Comparison of ENCODE assay signal across 15 cellular contexts in genomic region chr1:154263465-154264332, GRCh38. TPM values are rescaled to one million over a fixed set of nuclear protein-coding genes. Genes with fewer than 3 reads are reported as not detected.
DNase-seq lines count a peak whose midpoint lies in the region; ATAC-seq and TF ChIP-seq lines count a peak whose summit lies in the region.
"Had no signal": no experiment of that assay in that cellular context is flagged by ENCODE, and none has a peak within 500 bp of the region (broad histone marks: within the 10 kb centered on the region; RNA-seq: fewer than 3 reads in every experiment).

No MANE protein-coding gene starts in this region.

- peak overlapping the region; percentile 79 for H3K27ac ChIP-seq in CD4-positive, CD25-positive, alpha-beta regulatory T cell (ENCODE audit: insufficient read depth, low read length, poor library complexity, severe bottlenecking)
- H3K27ac ChIP-seq in GM23248 (peak overlapping the region; percentile 46), colonic mucosa (no peak overlapping the region)
- H3K27ac ChIP-seq: C4-2B, sigmoid colon had no signal

- peak overlapping the region; percentile 77 to 88 (median 81) for H3K27ac Mint-ChIP-seq in CD4-positive, CD25-positive, alpha-beta regulatory T cell
- H3K27ac Mint-ChIP-seq in activated naive CD8-positive, alpha-beta T cell, result peak overlapping the region; percentile 94
- H3K27ac Mint-ChIP-seq in memory B cell, result peak overlapping the region; percentile 85

- no peak for TF ChIP-seq CTCF in colonic mucosa (IDR thresholded peaks at IDR 0.05)

- H3K79me2 ChIP-seq in GM23248 (ENCODE audit: insufficient read depth), result peaks cover 61% of the 10 kb centered on the region

- H3K4me3 Mint-ChIP-seq in CD4-positive, CD25-positive, alpha-beta regulatory T cell, result peak overlapping the region in 1 of 4 donors; percentile 7
- peak overlapping the region; percentile 35 for H3K4me3 Mint-ChIP-seq in activated naive CD8-positive, alpha-beta T cell
- H3K4me3 Mint-ChIP-seq in memory B cell, result no peak overlapping the region
- H3K4me3 Mint-ChIP-seq: nephron had no signal

- H3K9ac ChIP-seq in GM23248, result no peak overlapping the region
- no peak overlapping the region for H3K9ac ChIP-seq in colonic mucosa (ENCODE audit: low read depth in 2 of 2, low read length in 2 of 2)

- H3K27me3 ChIP-seq in CD4-positive, CD25-positive, alpha-beta regulatory T cell (ENCODE audit: control insufficient read depth, insufficient read depth, low read length), result no peaks in the 10 kb centered on the region
- H3K27me3 ChIP-seq in GM23248 (replicated peaks; ENCODE audit: insufficient read depth) (no peaks in the 10 kb centered on the region), colonic mucosa (no peaks in the 10 kb centered on the region)
- H3K27me3 ChIP-seq: sigmoid colon, stomach had no signal

- H3K4me3 ChIP-seq in CD4-positive, CD25-positive, alpha-beta regulatory T cell (ENCODE audit: low read depth, low read length), result no peak overlapping the region
- H3K4me3 ChIP-seq in GM23248 (no peak overlapping the region), colonic mucosa (no peak overlapping the region)
- H3K4me3 ChIP-seq: sigmoid colon, stomach had no signal

- intact Hi-C loops in colonic mucosa (cut with DNase I), result loop anchor here (10.0 kb wide), 1 partner anchor 69 kb away; the partner anchor contains the start of gene TPM3

- H3K27me3 Mint-ChIP-seq in CD4-positive, CD25-positive, alpha-beta regulatory T cell, result no peaks in the 10 kb centered on the region
- H3K27me3 Mint-ChIP-seq in activated naive CD8-positive, alpha-beta T cell, result no peaks in the 10 kb centered on the region
- H3K27me3 Mint-ChIP-seq in memory B cell, result no peaks in the 10 kb centered on the region

- no peaks in the 10 kb centered on the region for H3K9me3 ChIP-seq in CD4-positive, CD25-positive, alpha-beta regulatory T cell (ENCODE audit: control insufficient read depth in 2 of 2, low read length in 2 of 2)
- H3K9me3 ChIP-seq in GM23248 (ENCODE audit: low read depth) (no peaks in the 10 kb centered on the region), colonic mucosa (no peaks in the 10 kb centered on the region)
- H3K9me3 ChIP-seq: sigmoid colon, stomach had no signal

- H3K36me3 ChIP-seq in CD4-positive, CD25-positive, alpha-beta regulatory T cell (ENCODE audit: control insufficient read depth, insufficient read depth, low read length), result peaks cover 68% of the 10 kb centered on the region
- H3K36me3 ChIP-seq in GM23248 (ENCODE audit: low read depth) (peaks cover 75% of the 10 kb centered on the region), colonic mucosa (peaks cover 13% of the 10 kb centered on the region)

- no peak overlapping the region for H2AFZ ChIP-seq in GM23248

- peaks cover 16 to 43% (median 31%) of the 10 kb centered on the region in 4 donors for H3K4me1 Mint-ChIP-seq in CD4-positive, CD25-positive, alpha-beta regulatory T cell
- peaks cover 50% of the 10 kb centered on the region for H3K4me1 Mint-ChIP-seq in activated naive CD8-positive, alpha-beta T cell (ENCODE audit: low read depth)
- H3K4me1 Mint-ChIP-seq in memory B cell, result no peaks in the 10 kb centered on the region
- H3K4me1 Mint-ChIP-seq: nephron had no signal

- H4K20me1 ChIP-seq in GM23248 (ENCODE audit: insufficient read depth), result 0 out of 2 replicates have a peak, but pooled peaks cover 3% of the 10 kb centered on the region

- peaks cover 26% of the 10 kb centered on the region for H3K4me1 ChIP-seq in CD4-positive, CD25-positive, alpha-beta regulatory T cell (ENCODE audit: control insufficient read depth, insufficient read depth, low read length, poor library complexity, severe bottlenecking)
- H3K4me1 ChIP-seq in GM23248 (ENCODE audit: insufficient read depth) (no peaks in the 10 kb centered on the region), colonic mucosa (no peaks in the 10 kb centered on the region)
- H3K4me1 ChIP-seq: sigmoid colon had no signal

- peaks cover 15% of the 10 kb centered on the region for H3F3A ChIP-seq in GM23248 (ENCODE audit: insufficient read depth)

- no peak for DNase-seq in CD4-positive, CD25-positive, alpha-beta regulatory T cell
- peak; percentile 24 for DNase-seq in GM23248
- no peak for DNase-seq in memory B cell (ENCODE audit: low spot score in 2 of 2)
- no peak for DNase-seq in colonic mucosa
- DNase-seq in activated CD4-positive, CD25-positive, alpha-beta regulatory T cell treated with anti-CD3 and anti-CD28 coated beads, Interleukin-2, amount 50 U/mL, for 72 hours, result no peak
- DNase-seq in anterior cingulate cortex (lab: John Stamatoyannopoulos, UW), result no peak
- no peak for DNase-seq in Ammon's horn (ENCODE audit: low spot score)
- DNase-seq: NCI-H1694 treated with DMSO at 0.1 percent for 48 hours, sigmoid colon, stomach had no signal

- ATAC-seq in CD4-positive, CD25-positive, alpha-beta regulatory T cell (ENCODE audit: low read depth in 2 of 2), result no peak
- no peak for ATAC-seq in memory B cell (ENCODE audit: low read depth)

- H3K36me3 Mint-ChIP-seq in CD4-positive, CD25-positive, alpha-beta regulatory T cell, result peaks cover 40% of the 10 kb centered on the region
- peaks cover 21% of the 10 kb centered on the region for H3K36me3 Mint-ChIP-seq in activated naive CD8-positive, alpha-beta T cell
- H3K36me3 Mint-ChIP-seq in memory B cell, result peaks cover 34% of the 10 kb centered on the region

- no peak overlapping the region for H3K4me2 ChIP-seq in GM23248 (ENCODE audit: unreplicated experiment)

- 69 to 72% methylated on average over 6 of the region's 6 CpGs for WGBS in GM23248 (ENCODE audit: low coverage in 1 of 2, low lambda C conversion rate in 2 of 2, missing lambda C conversion rate in 2 of 2), 2 experiments

- H3K9me3 Mint-ChIP-seq in CD4-positive, CD25-positive, alpha-beta regulatory T cell, result no peaks in the 10 kb centered on the region
- no peaks in the 10 kb centered on the region for H3K9me3 Mint-ChIP-seq in activated naive CD8-positive, alpha-beta T cell (ENCODE audit: low read depth)
- no peaks in the 10 kb centered on the region for H3K9me3 Mint-ChIP-seq in memory B cell
- H3K9me3 Mint-ChIP-seq: nephron had no signal

- in situ Hi-C loops in GM23248 (cut with MboI), result no loop called here

- H3K9me2 ChIP-seq in GM23248 (ENCODE audit: insufficient read depth), result no peaks in the 10 kb centered on the region

RNA-seq across cellular contexts. Expression of gene HAX1, which starts 8.7 kb away (rescaled TPM):
- total RNA-seq in CD4-positive, CD25-positive, alpha-beta regulatory T cell, result 60.2 TPM
- 100 to 1,000 TPM; 166 to 213 (median 194) TPM for polyA plus RNA-seq in CD4-positive, CD25-positive, alpha-beta regulatory T cell
- 142 and 169 TPM in 2 replicates for total RNA-seq in GM23248 (2014; rRNA removed; shearing (Covaris generic))
- polyA plus RNA-seq in GM23248 (2016; fragmentation: Nextera tagmentation; extraction: Ambion mirVana), result 172 and 178 TPM in 2 replicates
- 10 to 100 TPM; 53.4 to 83.6 TPM for total RNA-seq in colonic mucosa

RNA-seq across cellular contexts. Expression of gene UBAP2L, which starts 42.9 kb away (rescaled TPM):
- total RNA-seq in CD4-positive, CD25-positive, alpha-beta regulatory T cell, result 194 TPM
- 10 to 100 TPM; 40.8 to 53.0 (median 46.0) TPM for polyA plus RNA-seq in CD4-positive, CD25-positive, alpha-beta regulatory T cell
- total RNA-seq in GM23248 (2014; rRNA removed; shearing (Covaris generic)), result 73.0 and 90.5 TPM in 2 replicates
- 132 and 133 TPM in 2 replicates for polyA plus RNA-seq in GM23248 (2016; fragmentation: Nextera tagmentation; extraction: Ambion mirVana)
- 100 to 1,000 TPM in 1 of 2 donors, 10 to 100 TPM in 1; 84.8 to 102 TPM for total RNA-seq in colonic mucosa

RNA-seq across cellular contexts. Expression of gene AQP10, which starts 57.2 kb away (rescaled TPM):
- total RNA-seq in CD4-positive, CD25-positive, alpha-beta regulatory T cell, result 0.81 TPM
- polyA plus RNA-seq in CD4-positive, CD25-positive, alpha-beta regulatory T cell, result not detected
- total RNA-seq in GM23248 (2014; rRNA removed; shearing (Covaris generic)), result not detected in 2 replicates
- polyA plus RNA-seq in GM23248 (2016; fragmentation: Nextera tagmentation; extraction: Ambion mirVana), result not detected in 2 replicates
- under 1 TPM in 1 of 2 donors, not detected in 1; 0.27 TPM for total RNA-seq in colonic mucosa
- total RNA-seq: epithelial cell of proximal tubule, sigmoid colon, stomach had no signal
- polyA plus RNA-seq: sigmoid colon, stomach had no signal

RNA-seq across cellular contexts. Expression of gene CFAP141, which starts 57.6 kb away (rescaled TPM):
- not detected for total RNA-seq in CD4-positive, CD25-positive, alpha-beta regulatory T cell
- polyA plus RNA-seq in CD4-positive, CD25-positive, alpha-beta regulatory T cell, result not detected
- total RNA-seq in GM23248 (2014; rRNA removed; shearing (Covaris generic)), result not detected in 2 replicates
- not detected in 2 replicates for polyA plus RNA-seq in GM23248 (2016; fragmentation: Nextera tagmentation; extraction: Ambion mirVana)
- not detected for total RNA-seq in colonic mucosa
- total RNA-seq: cardiac septum, epithelial cell of proximal tubule, sigmoid colon, stomach had no signal
- polyA plus RNA-seq: sigmoid colon, stomach had no signal
